8 cellular contexts compared by ENCODE assay signal in the genomic region with DNA sequence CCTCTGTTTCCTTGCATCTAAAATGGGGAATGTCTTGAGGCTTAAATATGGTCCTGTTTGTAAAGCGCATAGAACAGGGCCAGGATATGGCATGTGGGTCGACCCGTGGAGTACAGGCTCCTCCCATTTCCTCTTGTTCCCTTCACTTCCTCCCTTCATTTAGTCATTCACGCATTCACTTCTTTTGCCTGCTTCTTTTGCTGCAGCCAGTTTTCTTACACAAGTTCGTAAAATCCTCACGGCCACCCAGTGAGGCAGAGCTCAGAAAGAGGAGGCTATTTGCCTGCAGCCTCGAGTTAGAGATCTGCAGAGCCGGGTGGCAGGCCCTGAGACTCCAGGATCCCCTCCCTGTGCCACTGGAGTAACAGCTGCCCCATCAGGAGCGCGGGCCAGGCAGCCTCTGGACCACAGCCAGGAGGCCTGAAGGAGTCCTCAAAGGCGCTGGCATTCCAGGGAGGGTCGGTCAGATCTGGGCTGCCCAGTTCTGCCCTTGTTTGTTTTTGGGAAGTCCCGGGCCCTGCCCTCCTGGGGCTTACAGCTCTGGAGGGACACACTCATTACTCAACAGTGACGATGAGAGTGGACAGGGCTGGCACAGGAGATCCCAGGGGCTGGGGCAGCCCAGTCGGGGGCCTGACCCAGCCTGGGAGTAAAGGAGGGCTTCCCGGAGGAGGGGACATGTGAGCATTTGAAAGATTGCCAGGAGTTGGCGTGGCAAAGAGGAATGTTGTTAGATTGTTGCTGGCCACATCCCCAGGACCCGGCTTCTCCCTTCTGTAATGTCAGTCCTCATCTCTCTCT. TPM values are rescaled to one million over a fixed set of nuclear protein-coding genes. Genes with fewer than 3 reads are reported as not detected.
A peak's percentile ranks its signal among the peaks of the same experiment; 100 is the strongest.
DNase-seq lines count a peak whose midpoint lies in the region; ATAC-seq and TF ChIP-seq lines count a peak whose summit lies in the region.

No MANE protein-coding gene starts in this region.

- H3K36me3 Mint-ChIP-seq in natural killer cell, result no peaks in the 10 kb centered on the region

- peaks cover 4% of the 10 kb centered on the region for H3K4me1 ChIP-seq in HAP-1

- H3K27me3 ChIP-seq in HAP-1 (ENCODE audit: low read depth), result no peaks in the 10 kb centered on the region

- H3K9me3 ChIP-seq in HAP-1, result no peaks in the 10 kb centered on the region

- intact Hi-C loops in natural killer cell (cut with micrococcal nuclease), result loop anchor here (2.0 kb wide), 1 partner anchor 13 kb away; no protein-coding TSS in a partner anchor

- no peak for TF ChIP-seq CTCF in natural killer cell (IDR thresholded peaks at IDR 0.05)

- no peak overlapping the region for H3K4me3 ChIP-seq in HAP-1

- peaks cover 55 to 88% of the 10 kb centered on the region in 2 donors for H3K4me1 Mint-ChIP-seq in natural killer cell

- no peak for ATAC-seq in natural killer cell

- H3K9me3 Mint-ChIP-seq in natural killer cell, result no peaks in the 10 kb centered on the region

- DNase-seq in SIG-M5 treated with dmso at 0.1 percent for 504 hours (lab: John Stamatoyannopoulos, UW; ENCODE audit: unreplicated experiment), result peak; percentile 56
- DNase-seq in SIG-M5 (lab: John Stamatoyannopoulos, UW), result no peak
- peak; percentile 15 for DNase-seq in RPMI7951 (ENCODE audit: low read depth)
- peak; percentile 57 for DNase-seq in dermis blood vessel endothelial cell
- no peak for DNase-seq in natural killer cell
- DNase-seq in DMS153 treated with DMSO at 0.1 percent for 48 hours (lab: John Stamatoyannopoulos, UW; ENCODE audit: unreplicated experiment), result no peak
- no peak for DNase-seq in HAP-1 (ENCODE audit: low spot score in 2 of 2)
- no peak for DNase-seq in HUDEP-2 (lab: John Stamatoyannopoulos, UW; ENCODE audit: unreplicated experiment in 76 of 76)

- no peaks in the 10 kb centered on the region for H3K27me3 Mint-ChIP-seq in natural killer cell (ENCODE audit: low read depth in 2 of 2)

- H3K27ac Mint-ChIP-seq in natural killer cell, result peak overlapping the region; percentile 90 to 94

- in situ Hi-C loops in HAP-1 (cut with MboI; ENCODE audit: low sequenced_read_pairs), result no loop called here

- peak overlapping the region; percentile 79 for H3K4me3 Mint-ChIP-seq in natural killer cell

- peaks cover 41% of the 10 kb centered on the region for H3K36me3 ChIP-seq in HAP-1 (replicated peaks)

RNA-seq across cellular contexts. Expression of gene PPP5C, which starts 4.6 kb away (rescaled TPM):
- 51.4 and 67.6 TPM in 2 replicates for total RNA-seq in RPMI7951 (2014; rRNA removed; shearing (Covaris generic))
- 88.8 and 113 TPM in 2 replicates for total RNA-seq in dermis blood vessel endothelial cell
- total RNA-seq in natural killer cell, result 100 to 1,000 TPM in 1 of 3 donors, 10 to 100 TPM in 2; 95.4 to 106 (median 98.4) TPM

RNA-seq across cellular contexts. Expression of gene HIF3A, which starts 54.6 kb away (rescaled TPM):
- total RNA-seq in RPMI7951 (2014; rRNA removed; shearing (Covaris generic)), result under 0.01 TPM in 1 of 2 replicates, not detected in the other
- total RNA-seq in dermis blood vessel endothelial cell (23.1 and 52.6 TPM in 2 replicates), natural killer cell (not detected)

Comparison
In these comparisons a context has a peak if more than half of its experiments do, and no peak if none do; other contexts are left out.
1. DNase-seq: peak in SIG-M5 treated with dmso at 0.1 percent for 504 hours (single experiment), RPMI7951 (single experiment) and dermis blood vessel endothelial cell (single experiment); none in SIG-M5 (single experiment), natural killer cell (single experiment), DMS153 treated with DMSO at 0.1 percent for 48 hours (single experiment), HAP-1 (0 of 2) and HUDEP-2 (0 of 76).
2. RNA of gene HIF3A, which starts 54.6 kb away (total RNA-seq): 23.1 to 52.6 TPM in dermis blood vessel endothelial cell; under 0.01 TPM in RPMI7951 and not detected in natural killer cell; every median in the first group is over 10 times any median in the second.